In the genomic region with DNA sequence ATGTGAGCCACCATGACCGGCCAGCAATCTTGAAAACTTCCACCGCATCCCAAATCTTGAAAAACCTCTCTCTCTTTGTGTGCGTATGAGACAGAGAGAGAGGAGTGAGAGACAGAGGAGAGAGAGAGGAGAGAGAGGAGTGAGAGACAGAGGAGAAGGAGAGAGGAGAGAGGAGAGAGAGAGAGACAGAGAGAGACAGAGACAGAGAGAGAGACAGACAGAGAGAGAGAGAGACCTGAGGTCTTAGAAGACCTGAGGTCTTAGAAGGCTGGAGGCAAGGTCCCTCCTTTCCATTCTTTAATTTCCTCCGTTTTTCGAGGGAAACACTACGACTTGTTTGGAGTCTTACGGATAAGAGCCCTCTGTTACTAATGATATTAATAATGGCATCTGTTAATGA, we compare ENCODE assay signal across 9 cellular contexts. TPM values are rescaled to one million over a fixed set of nuclear protein-coding genes. Genes with fewer than 3 reads are reported as not detected.
DNase-seq lines count a peak whose midpoint lies in the region; ATAC-seq, FAIRE-seq and TF ChIP-seq lines count a peak whose summit lies in the region.
"Had no signal": no experiment of that assay in that cellular context is flagged by ENCODE, and none has a peak within 500 bp of the region (broad histone marks: within the 10 kb centered on the region; RNA-seq: fewer than 3 reads in every experiment).

No MANE protein-coding gene starts in this region.

- FAIRE-seq in HepG2 (lab: Jason Lieb, UNC) (no peak), frontal cortex (lab: Jason Lieb, UNC) (no peak)

- POLR2A ChIA-PET in HepG2 (lab: Yijun Ruan, JAX): no interaction called here
- POLR2A ChIA-PET in naive thymus-derived CD8-positive, alpha-beta T cell (lab: Charles Lee): no interaction called here

- no TSS peak for BruUV-seq in HepG2 (replicated peaks; lab: Mats Ljungman, UMichigan)

- H3K9me3 ChIP-seq in HepG2 (ENCODE audit: low read length) (no peaks in the 10 kb centered on the region), right lobe of liver (no peaks in the 10 kb centered on the region), breast epithelium (no peaks in the 10 kb centered on the region)

- CTCF ChIA-PET in HepG2 (lab: Yijun Ruan, JAX; ENCODE audit: low intra/inter-chr PET ratio, low total read pairs): interaction anchor here (1.1 kb wide), 1 partner anchor 13 kb away, joined by 6 read pairs; no protein-coding TSS in a partner anchor

- H3K36me3 Mint-ChIP-seq in naive thymus-derived CD8-positive, alpha-beta T cell: no peaks in the 10 kb centered on the region

- no peak overlapping the region for H3K9ac ChIP-seq in HepG2 (ENCODE audit: insufficient read depth, low read depth, low read length)

- no peak for TF ChIP-seq RAD21 in HepG2 (CRISPR knock-in tag; IDR thresholded peaks at IDR 0.05)

- no peaks in the 10 kb centered on the region for H3K79me2 ChIP-seq in HepG2 (ENCODE audit: insufficient read depth, low read length)

- H3K4me1 ChIP-seq in HepG2 (ENCODE audit: insufficient read depth, low read length) (peaks cover 10% of the 10 kb centered on the region), right lobe of liver (peaks cover 0 to 6% (median 2%) of the 10 kb centered on the region in 4 donors), breast epithelium (peaks cover 0 to 3% of the 10 kb centered on the region in 2 donors)

- in situ Hi-C loops in HepG2 (cut with HindIII; ENCODE audit: extremely low pct_ligation_motif_present, low pct_unique_long_range_greater_than_20kb): no loop called here

- H3K9me3 Mint-ChIP-seq in naive thymus-derived CD8-positive, alpha-beta T cell: no peaks in the 10 kb centered on the region
- H3K9me3 Mint-ChIP-seq: activated T-helper 1 cell treated with anti-CD3 and anti-CD28 coated beads, Interleukin-12 subunit alpha, Interleukin-12 subunit beta, Interleukin-2, Interleukin-4 antibody, amounts not matched to agents 30 ng/mL and 10 ng/mL and 1 ng/mL, durations not matched to agents 14 hours and 24 hours and 36 hours had no signal

- TF ChIP-seq EP300 in HepG2 (IDR thresholded peaks at IDR 0.05; ENCODE audit: low read depth in 2 of 2, low read length in 2 of 2) (no peak), HepG2 (CRISPR knock-in tag; IDR thresholded peaks at IDR 0.05; ENCODE audit: borderline replicate concordance) (no peak)

- H3K27me3 Mint-ChIP-seq in naive thymus-derived CD8-positive, alpha-beta T cell: no peaks in the 10 kb centered on the region

- 27% methylated on average over 7 of the region's 7 CpGs for WGBS in HepG2 (ENCODE audit: low lambda C conversion rate)
- WGBS in right lobe of liver (ENCODE audit: insufficient coverage, low coverage, low lambda C conversion rate, missing lambda C conversion rate): 21% methylated on average over 6 of the region's 7 CpGs

- H3K4me3 ChIP-seq in HepG2 (replicated peaks in 1 of 3; ENCODE audit: insufficient read depth in 1 of 3, low read depth in 2 of 3, low read length in 3 of 3): no peak overlapping the region
- H3K4me3 ChIP-seq in right lobe of liver: no peak overlapping the region
- peak overlapping the region; percentile 9 to 54 (median 36) for H3K4me3 ChIP-seq in breast epithelium

- no peak overlapping the region for H2AFZ ChIP-seq in HepG2 (ENCODE audit: low read length)

- ATAC-seq in HepG2: no peak
- no peak for ATAC-seq in right lobe of liver
- peak; percentile 18 to 39 for ATAC-seq in naive thymus-derived CD8-positive, alpha-beta T cell
- ATAC-seq in GM19467 (IDR thresholded peaks at IDR 0.05; ENCODE audit: unreplicated experiment): no peak

- TF ChIP-seq CTCF in HepG2 (CRISPR knock-in tag; IDR thresholded peaks at IDR 0.05): no peak
- no peak for TF ChIP-seq CTCF in right lobe of liver (IDR thresholded peaks at IDR 0.05)
- no peak for TF ChIP-seq CTCF in breast epithelium (IDR thresholded peaks at IDR 0.05)

- H3K36me3 ChIP-seq in HepG2 (replicated peaks in 1 of 2; ENCODE audit: control insufficient read depth in 1 of 2, insufficient read depth in 2 of 2, low read length in 2 of 2) (no peaks in the 10 kb centered on the region), right lobe of liver (no peaks in the 10 kb centered on the region), breast epithelium (no peaks in the 10 kb centered on the region)

- H3K27ac Mint-ChIP-seq in naive thymus-derived CD8-positive, alpha-beta T cell: peak overlapping the region in 9 of 10 donors; percentile 60 to 97 (median 93)

- no peaks in the 10 kb centered on the region for H4K20me1 ChIP-seq in HepG2 (ENCODE audit: insufficient read depth, low read length)

- peaks cover 4 to 16% (median 8%) of the 10 kb centered on the region in 4 donors for H3K4me1 Mint-ChIP-seq in naive thymus-derived CD8-positive, alpha-beta T cell

- H3K4me2 ChIP-seq in HepG2 (ENCODE audit: low read depth, low read length): peak overlapping the region; percentile 56

- no peak for TF ChIP-seq POLR2A in HepG2 (IDR thresholded peaks at IDR 0.05; ENCODE audit: insufficient read depth in 1 of 2, low read depth in 2 of 2, low read length in 2 of 2)
- TF ChIP-seq POLR2A in right lobe of liver (IDR thresholded peaks at IDR 0.05): no peak
- no peak for TF ChIP-seq POLR2A in breast epithelium (IDR thresholded peaks at IDR 0.05)

- no peak for DNase-seq in HepG2 (ENCODE audit: low spot score)
- no peak for DNase-seq in right lobe of liver
- no peak for DNase-seq in breast epithelium (ENCODE audit: low spot score in 2 of 2)
- DNase-seq in naive thymus-derived CD8-positive, alpha-beta T cell: peak in 1 of 10 donors; percentile 1
- DNase-seq in NCI-H2081 treated with DMSO at 0.1 percent for 48 hours (lab: John Stamatoyannopoulos, UW): no peak
- DNase-seq in frontal cortex (ENCODE audit: low spot score in 2 of 2): no peak
- no peak for DNase-seq in NCI-H526 treated with DMSO at 0.1 percent for 48 hours (lab: John Stamatoyannopoulos, UW)

- no peak overlapping the region for H3K27ac ChIP-seq in HepG2 (ENCODE audit: extremely low read length, insufficient read depth, low read length)
- H3K27ac ChIP-seq in right lobe of liver: no peak overlapping the region
- H3K27ac ChIP-seq in breast epithelium: no peak overlapping the region

- H3K4me3 Mint-ChIP-seq in naive thymus-derived CD8-positive, alpha-beta T cell: peak overlapping the region; percentile 41 to 82 (median 74)
- H3K4me3 Mint-ChIP-seq: activated T-helper 1 cell treated with anti-CD3 and anti-CD28 coated beads, Interleukin-12 subunit alpha, Interleukin-12 subunit beta, Interleukin-2, Interleukin-4 antibody, amounts not matched to agents 30 ng/mL and 10 ng/mL and 1 ng/mL, durations not matched to agents 14 hours and 24 hours and 36 hours had no signal

- intact Hi-C loops in HepG2 (cut with micrococcal nuclease; ENCODE audit: unreplicated experiment): no loop called here
- intact Hi-C loops in right lobe of liver (cut with DNase I): no loop called here
- intact Hi-C loops in breast epithelium (cut with DNase I; ENCODE audit: low total_unique reads): no loop called here

- H3K27me3 ChIP-seq in HepG2 (ENCODE audit: control insufficient read depth in 1 of 2, insufficient read depth in 2 of 2, low read length in 2 of 2) (no peaks in the 10 kb centered on the region), right lobe of liver (no peaks in the 10 kb centered on the region), breast epithelium (no peaks in the 10 kb centered on the region)

RNA-seq across cellular contexts. Expression of a gene that starts 39.5 kb away (rescaled TPM):
- total RNA-seq in HepG2 (2016; rRNA removed; fragmentation: Illumina TruSeq; extraction: Trizol) (not detected in 2 replicates), right lobe of liver (1 to 10 TPM in 1 of 6 experiments, under 1 TPM in 2, not detected in 3; 0.35 to 1.1 (median 0.51) TPM), breast epithelium (1 to 10 TPM in 1 of 3 donors, under 1 TPM in 1, not detected in 1; 0.33 to 1.8 TPM), frontal cortex (not detected)
- not detected in 2 replicates for total RNA-seq in HepG2 (2016; cell fraction: cytosol; rRNA removed; fragmentation: Illumina TruSeq; extraction: Trizol; ENCODE audit: low read depth)
- total RNA-seq in HepG2 (2016; cell fraction: insoluble cytoplasmic fraction; rRNA removed; fragmentation: Illumina TruSeq; extraction: Trizol): 0.09 TPM in 1 of 2 replicates, not detected in the other
- total RNA-seq in HepG2 (2016; cell fraction: membrane; rRNA removed; fragmentation: Illumina TruSeq; extraction: Trizol): 0.12 TPM in 1 of 2 replicates, not detected in the other
- not detected in 2 replicates for total RNA-seq in HepG2 (2016; cell fraction: nucleus; rRNA removed; fragmentation: Illumina TruSeq; extraction: Trizol)
- polyA plus RNA-seq in HepG2 (2011; rRNA removed): 0.16 and 0.22 TPM in 2 replicates
- polyA plus RNA-seq in HepG2 (2011; cell fraction: cytosol; rRNA removed): 0.11 and 0.21 TPM in 2 replicates
- not detected in 2 replicates for polyA plus RNA-seq in HepG2 (2011; cell fraction: nucleus; rRNA removed)
- polyA plus RNA-seq in HepG2 (2012): 0.29 TPM in 1 of 2 replicates, not detected in the other
- polyA plus RNA-seq in HepG2 (2016; cell fraction: cytosol; fragmentation: Illumina TruSeq; extraction: Trizol; ENCODE audit: low read depth): not detected in 2 replicates
- polyA plus RNA-seq in HepG2 (2016; cell fraction: insoluble cytoplasmic fraction; fragmentation: Illumina TruSeq; extraction: Trizol; ENCODE audit: low read depth): not detected in 2 replicates
- 0.51 TPM in 1 of 2 replicates, not detected in the other for polyA plus RNA-seq in HepG2 (2016; cell fraction: membrane; fragmentation: Illumina TruSeq; extraction: Trizol; ENCODE audit: low read depth)
- not detected in 2 replicates for polyA plus RNA-seq in HepG2 (2016; cell fraction: nucleus; fragmentation: Illumina TruSeq; extraction: Trizol; ENCODE audit: insufficient read depth, low read depth)
- polyA minus RNA-seq in HepG2 (2011; rRNA and poly(A)+ RNA removed; ENCODE audit: low replicate concordance): 0.56 TPM in 1 of 2 replicates, not detected in the other
- not detected in 2 replicates for polyA minus RNA-seq in HepG2 (2011; cell fraction: cytosol; rRNA and poly(A)+ RNA removed)
- polyA minus RNA-seq in HepG2 (2011; cell fraction: nucleus; rRNA and poly(A)+ RNA removed): not detected in 2 replicates
- not detected for total RNA-seq in naive thymus-derived CD8-positive, alpha-beta T cell
- not detected for polyA plus RNA-seq in naive thymus-derived CD8-positive, alpha-beta T cell
- total RNA-seq: activated T-helper 1 cell treated with anti-CD3 and anti-CD28 coated beads, Interleukin-12 subunit alpha, Interleukin-12 subunit beta, Interleukin-2, Interleukin-4 antibody, amounts not matched to agents 30 ng/mL and 10 ng/mL and 1 ng/mL, durations not matched to agents 14 hours and 24 hours and 36 hours had no signal

RNA-seq across cellular contexts. Expression of a gene that starts 55.6 kb away (rescaled TPM):
- total RNA-seq in HepG2 (2016; rRNA removed; fragmentation: Illumina TruSeq; extraction: Trizol): 59.0 and 72.2 TPM in 2 replicates
- total RNA-seq in HepG2 (2016; cell fraction: cytosol; rRNA removed; fragmentation: Illumina TruSeq; extraction: Trizol; ENCODE audit: low read depth): 14.3 and 16.7 TPM in 2 replicates
- 57.7 and 70.4 TPM in 2 replicates for total RNA-seq in HepG2 (2016; cell fraction: insoluble cytoplasmic fraction; rRNA removed; fragmentation: Illumina TruSeq; extraction: Trizol)
- total RNA-seq in HepG2 (2016; cell fraction: membrane; rRNA removed; fragmentation: Illumina TruSeq; extraction: Trizol): 53.2 and 54.8 TPM in 2 replicates
- total RNA-seq in HepG2 (2016; cell fraction: nucleus; rRNA removed; fragmentation: Illumina TruSeq; extraction: Trizol): 80.2 and 92.0 TPM in 2 replicates
- polyA plus RNA-seq in HepG2 (2011; rRNA removed): 91.4 and 99.3 TPM in 2 replicates
- 54.5 and 60.0 TPM in 2 replicates for polyA plus RNA-seq in HepG2 (2011; cell fraction: cytosol; rRNA removed)
- 118 and 126 TPM in 2 replicates for polyA plus RNA-seq in HepG2 (2011; cell fraction: nucleus; rRNA removed)
- 46.1 and 53.2 TPM in 2 replicates for polyA plus RNA-seq in HepG2 (2012)
- 9.5 and 10.3 TPM in 2 replicates for polyA plus RNA-seq in HepG2 (2016; cell fraction: cytosol; fragmentation: Illumina TruSeq; extraction: Trizol; ENCODE audit: low read depth)
- 48.0 and 52.7 TPM in 2 replicates for polyA plus RNA-seq in HepG2 (2016; cell fraction: insoluble cytoplasmic fraction; fragmentation: Illumina TruSeq; extraction: Trizol; ENCODE audit: low read depth)
- 32.4 and 34.3 TPM in 2 replicates for polyA plus RNA-seq in HepG2 (2016; cell fraction: membrane; fragmentation: Illumina TruSeq; extraction: Trizol; ENCODE audit: low read depth)
- polyA plus RNA-seq in HepG2 (2016; cell fraction: nucleus; fragmentation: Illumina TruSeq; extraction: Trizol; ENCODE audit: insufficient read depth, low read depth): 154 and 158 TPM in 2 replicates
- 194 and 317 TPM in 2 replicates for polyA minus RNA-seq in HepG2 (2011; rRNA and poly(A)+ RNA removed; ENCODE audit: low replicate concordance)
- polyA minus RNA-seq in HepG2 (2011; cell fraction: cytosol; rRNA and poly(A)+ RNA removed): 49.2 and 50.8 TPM in 2 replicates
- 132 and 164 TPM in 2 replicates for polyA minus RNA-seq in HepG2 (2011; cell fraction: nucleus; rRNA and poly(A)+ RNA removed)
- 10 to 100 TPM; 55.7 to 72.8 (median 60.4) TPM for total RNA-seq in right lobe of liver
- 100 to 1,000 TPM in 2 of 3 donors, 10 to 100 TPM in 1; 87.4 to 118 (median 110) TPM for total RNA-seq in breast epithelium
- 100 to 1,000 TPM; 137 to 142 TPM for total RNA-seq in naive thymus-derived CD8-positive, alpha-beta T cell
- 10 to 100 TPM; 49.4 to 75.1 (median 54.2) TPM for polyA plus RNA-seq in naive thymus-derived CD8-positive, alpha-beta T cell
- total RNA-seq in frontal cortex: 199 TPM

Comparison
In these comparisons a context has a peak if more than half of its experiments do, and no peak if none do; other contexts are left out.
1. ATAC-seq: peak in naive thymus-derived CD8-positive, alpha-beta T cell (2 of 2); none in HepG2 (single experiment), right lobe of liver (0 of 4) and GM19467 (single experiment).
2. H3K4me3 ChIP-seq: peak in breast epithelium (3 of 3); none in HepG2 (0 of 3) and right lobe of liver (0 of 3).